7 cellular contexts compared by ENCODE assay signal in genomic region chrX:43958529-43958928, GRCh38. TPM values are rescaled to one million over a fixed set of nuclear protein-coding genes. Genes with fewer than 3 reads are reported as not detected.
DNase-seq lines count a peak whose midpoint lies in the region; ATAC-seq and TF ChIP-seq lines count a peak whose summit lies in the region.

No MANE protein-coding gene starts in this region.

- no peaks in the 10 kb centered on the region for H3K36me3 Mint-ChIP-seq in endodermal cell (ENCODE audit: low read depth)

- TF ChIP-seq CTCF in endodermal cell (conservative IDR thresholded peaks at IDR 0.05), result peak; percentile 82

- H4K20me1 ChIP-seq in GM23248 (ENCODE audit: insufficient read depth), result no peaks in the 10 kb centered on the region

- in situ Hi-C loops in GM23248 (cut with MboI), result loop anchor here (5.0 to 25.0 kb wide), 2 partner anchors 279 to 1104 kb away; no protein-coding TSS in a partner anchor

- H3K27ac ChIP-seq in GM23248 (no peak overlapping the region), SK-N-MC (no peak overlapping the region), endodermal cell (ENCODE audit: low read depth, low read length) (no peak overlapping the region)

- peak; percentile 79 for DNase-seq in ELR (ENCODE audit: low read depth)
- DNase-seq in GM23248, result peak; percentile 73
- DNase-seq in NCI-H1105 treated with DMSO at 0.1 percent for 48 hours (lab: John Stamatoyannopoulos, UW), result peak; percentile 75
- peak; percentile 61 for DNase-seq in SK-N-MC (ENCODE audit: low read depth, low spot score)
- peak; percentile 63 for DNase-seq in endodermal cell
- peak; percentile 85 for DNase-seq in midbrain (lab: John Stamatoyannopoulos, UW)

- no peak overlapping the region for H3K4me3 Mint-ChIP-seq in endodermal cell

- H3K27me3 ChIP-seq in GM23248 (replicated peaks; ENCODE audit: insufficient read depth), result no peaks in the 10 kb centered on the region
- no peaks in the 10 kb centered on the region for H3K27me3 ChIP-seq in endodermal cell (ENCODE audit: control insufficient read depth, insufficient read depth, low read length, poor library complexity, severe bottlenecking)

- no peak overlapping the region for H3K27ac Mint-ChIP-seq in endodermal cell

- no peaks in the 10 kb centered on the region for H3F3A ChIP-seq in GM23248 (ENCODE audit: insufficient read depth)

- H3K27me3 Mint-ChIP-seq in endodermal cell (ENCODE audit: insufficient read depth), result peaks cover 11% of the 10 kb centered on the region

- H3K79me2 ChIP-seq in GM23248 (ENCODE audit: insufficient read depth), result no peaks in the 10 kb centered on the region

- H3K4me1 Mint-ChIP-seq in endodermal cell, result no peaks in the 10 kb centered on the region

- ATAC-seq in GM19397 (IDR thresholded peaks at IDR 0.05; ENCODE audit: unreplicated experiment), result no peak

- no peak overlapping the region for H3K9ac ChIP-seq in GM23248
- H3K9ac ChIP-seq in SK-N-MC (ENCODE audit: insufficient read length), result no peak overlapping the region
- no peak overlapping the region for H3K9ac ChIP-seq in endodermal cell (ENCODE audit: extremely low read depth, low read length, poor library complexity, severe bottlenecking)

- H3K4me2 ChIP-seq in GM23248 (ENCODE audit: unreplicated experiment), result no peak overlapping the region

- WGBS in GM23248 (ENCODE audit: low coverage in 1 of 2, low lambda C conversion rate in 2 of 2, missing lambda C conversion rate in 2 of 2), 2 experiments, result 0 to 2% methylated on average over 6 of the region's 6 CpGs
- 11% methylated on average over 6 of the region's 6 CpGs; no CpG with 5 or more reads in 1 of the 2 experiments for WGBS in endodermal cell (ENCODE audit: insufficient coverage in 1 of 2, insufficient read length in 1 of 2), 2 experiments

- H3K4me1 ChIP-seq in GM23248 (ENCODE audit: insufficient read depth) (no peaks in the 10 kb centered on the region), endodermal cell (ENCODE audit: control insufficient read depth, insufficient read depth, low read length) (no peaks in the 10 kb centered on the region)

- peaks cover 46% of the 10 kb centered on the region for H3K9me3 Mint-ChIP-seq in endodermal cell

- H2AFZ ChIP-seq in GM23248, result no peak overlapping the region

- no peaks in the 10 kb centered on the region for H3K9me2 ChIP-seq in GM23248 (ENCODE audit: insufficient read depth)

- H3K4me3 ChIP-seq in GM23248, result no peak overlapping the region
- H3K4me3 ChIP-seq in SK-N-MC, result no peak overlapping the region
- no peak overlapping the region for H3K4me3 ChIP-seq in endodermal cell (ENCODE audit: low read length)

- no peaks in the 10 kb centered on the region for H3K9me3 ChIP-seq in GM23248 (ENCODE audit: low read depth)
- no peaks in the 10 kb centered on the region for H3K9me3 ChIP-seq in SK-N-MC (ENCODE audit: low read depth, low read length)
- no peaks in the 10 kb centered on the region for H3K9me3 ChIP-seq in endodermal cell (ENCODE audit: control insufficient read depth, low read length)

- H3K36me3 ChIP-seq in GM23248 (ENCODE audit: low read depth) (no peaks in the 10 kb centered on the region), SK-N-MC (ENCODE audit: insufficient read depth, low read length) (no peaks in the 10 kb centered on the region), endodermal cell (ENCODE audit: control insufficient read depth, insufficient read depth, low read length) (no peaks in the 10 kb centered on the region)

RNA-seq across cellular contexts. Expression of gene NDP, which starts 14.7 kb away (rescaled TPM):
- total RNA-seq in GM23248 (2014; rRNA removed; shearing (Covaris generic)), result 0.13 and 0.22 TPM in 2 replicates
- 0.42 and 0.79 TPM in 2 replicates for polyA plus RNA-seq in GM23248 (2016; fragmentation: Nextera tagmentation; extraction: Ambion mirVana)
- total RNA-seq in endodermal cell, result not detected
- polyA plus RNA-seq in endodermal cell (2013, experiment 1 of 2), result 2.2 TPM
- 1.6 TPM for polyA plus RNA-seq in endodermal cell (2013, experiment 2 of 2)
